ENCODE assay signal across 8 cellular contexts in genomic region chr10:70461397-70462348, GRCh38. TPM values are rescaled to one million over a fixed set of nuclear protein-coding genes. Genes with fewer than 3 reads are reported as not detected.
DNase-seq lines count a peak whose midpoint lies in the region; ATAC-seq and TF ChIP-seq lines count a peak whose summit lies in the region.

No MANE protein-coding gene starts in this region.

- peak; percentile 70 for ATAC-seq in CD8-positive, alpha-beta T cell
- ATAC-seq in GM19023 (IDR thresholded peaks at IDR 0.05; ENCODE audit: unreplicated experiment): no peak
- no peak for ATAC-seq in HG03097 (IDR thresholded peaks at IDR 0.05; ENCODE audit: low FRiP score, unreplicated experiment)

- H3K27me3 Mint-ChIP-seq in CD8-positive, alpha-beta T cell (ENCODE audit: low read depth): peaks cover 34% of the 10 kb centered on the region

- no peak overlapping the region for H3K27ac Mint-ChIP-seq in CD8-positive, alpha-beta T cell

- H3K36me3 ChIP-seq in CD8-positive, alpha-beta T cell (ENCODE audit: insufficient read depth, low read length): no peaks in the 10 kb centered on the region
- H3K36me3 ChIP-seq in Peyer's patch (no peaks in the 10 kb centered on the region), right atrium auricular region (no peaks in the 10 kb centered on the region)

- peaks cover 3% of the 10 kb centered on the region for H3K27me3 ChIP-seq in CD8-positive, alpha-beta T cell (ENCODE audit: insufficient read depth, low read length)
- H3K27me3 ChIP-seq in Peyer's patch: no peaks in the 10 kb centered on the region
- no peaks in the 10 kb centered on the region for H3K27me3 ChIP-seq in right atrium auricular region

- no peak overlapping the region for H3K4me3 ChIP-seq in CD8-positive, alpha-beta T cell (ENCODE audit: low read depth, low read length)
- H3K4me3 ChIP-seq in Peyer's patch (no peak overlapping the region), right atrium auricular region (no peak overlapping the region), retinal pigment epithelial cell (ENCODE audit: low read length) (no peak overlapping the region)

- intact Hi-C loops in CD8-positive, alpha-beta T cell (cut with DNase I, micrococcal nuclease): loop anchor here (1.0 to 2.0 kb wide), 5 partner anchors 79 to 419 kb away; no protein-coding TSS in a partner anchor

- TF ChIP-seq CTCF in CD8-positive, alpha-beta T cell (IDR thresholded peaks at IDR 0.05): peak; percentile 76
- TF ChIP-seq CTCF in Peyer's patch (IDR thresholded peaks at IDR 0.05): peak; percentile 58 to 77 (median 68)
- peak; percentile 76 to 94 for TF ChIP-seq CTCF in right atrium auricular region (IDR thresholded peaks at IDR 0.05)
- TF ChIP-seq CTCF in retinal pigment epithelial cell (conservative IDR thresholded peaks at IDR 0.05; ENCODE audit: low read depth, low read length): peak; percentile 89

- CTCF ChIA-PET in CD8-positive, alpha-beta T cell (lab: Charles Lee): interaction anchor here (0.7 to 4.0 kb wide), 31 partner anchors 9 to 418 kb away, joined by 3 to 38 read pairs (median 4); partner anchors contain the start of gene PRF1

- H3K36me3 Mint-ChIP-seq in CD8-positive, alpha-beta T cell: no peaks in the 10 kb centered on the region

- peaks cover 4% of the 10 kb centered on the region for H3K4me1 Mint-ChIP-seq in CD8-positive, alpha-beta T cell (ENCODE audit: low read depth)

- no peak overlapping the region for H3K4me3 Mint-ChIP-seq in CD8-positive, alpha-beta T cell

- H3K9me3 ChIP-seq in CD8-positive, alpha-beta T cell (ENCODE audit: low read length): no peaks in the 10 kb centered on the region
- H3K9me3 ChIP-seq in Peyer's patch (no peaks in the 10 kb centered on the region), right atrium auricular region (no peaks in the 10 kb centered on the region)

- TF ChIP-seq POLR2A in Peyer's patch (IDR thresholded peaks at IDR 0.05): no peak

- DNase-seq in CD8-positive, alpha-beta T cell: peak in 6 of 7 experiments; percentile 30 to 62 (median 45)
- DNase-seq in GM19240 (ENCODE audit: insufficient read length, low spot score): peak; percentile 78
- peak; percentile 62 to 72 (median 66) for DNase-seq in Peyer's patch
- DNase-seq in amniotic stem cell (lab: John Stamatoyannopoulos, UW): peak; percentile 24
- DNase-seq in right atrium auricular region (ENCODE audit: low spot score): peak; percentile 76
- no peak for DNase-seq in retinal pigment epithelial cell (ENCODE audit: low read depth)

- H3K27ac ChIP-seq in CD8-positive, alpha-beta T cell (ENCODE audit: low read depth, low read length): no peak overlapping the region
- no peak overlapping the region for H3K27ac ChIP-seq in Peyer's patch
- peak overlapping the region in 1 of 2 donors; percentile 7 for H3K27ac ChIP-seq in right atrium auricular region

- H3K4me1 ChIP-seq in CD8-positive, alpha-beta T cell (ENCODE audit: insufficient read depth, low read length): peaks cover 11% of the 10 kb centered on the region
- peaks cover 0 to 17% (median 10%) of the 10 kb centered on the region in 4 donors for H3K4me1 ChIP-seq in Peyer's patch
- peaks cover 0 to 48% of the 10 kb centered on the region in 2 donors for H3K4me1 ChIP-seq in right atrium auricular region

- H3K9me3 Mint-ChIP-seq in CD8-positive, alpha-beta T cell: no peaks in the 10 kb centered on the region

- POLR2A ChIA-PET in CD8-positive, alpha-beta T cell (lab: Charles Lee): no interaction called here

RNA-seq across cellular contexts. Expression of gene PALD1, which starts 16.9 kb away (rescaled TPM):
- under 1 TPM in 1 of 2 experiments, not detected in 1; 0.08 TPM for total RNA-seq in CD8-positive, alpha-beta T cell
- total RNA-seq in Peyer's patch (10 to 100 TPM in 1 of 4 donors, 1 to 10 TPM in 3; 1.2 to 15.7 (median 3.6) TPM), right atrium auricular region (1 to 10 TPM; 4.9 to 8.5 TPM)

RNA-seq across cellular contexts. Expression of gene NODAL, which starts 20.2 kb away (rescaled TPM):
- not detected for total RNA-seq in CD8-positive, alpha-beta T cell
- total RNA-seq in Peyer's patch: not detected
- not detected for total RNA-seq in right atrium auricular region

RNA-seq across cellular contexts. Expression of gene EIF4EBP2, which starts 57.7 kb away (rescaled TPM):
- 10 to 100 TPM; 22.4 TPM for total RNA-seq in CD8-positive, alpha-beta T cell
- total RNA-seq in Peyer's patch (100 to 1,000 TPM in 1 of 4 donors, 10 to 100 TPM in 3; 64.4 to 129 (median 93.0) TPM), right atrium auricular region (100 to 1,000 TPM in 1 of 2 donors, 10 to 100 TPM in 1; 90.0 to 116 TPM)
